In genomic region chr12:49228653-49229052, GRCh38 we compare ENCODE assay signal across 20 cellular contexts.
"Had no signal": no experiment of that assay in that cellular context is flagged by ENCODE, and none has a peak within 500 bp of the region (broad histone marks: within the 10 kb centered on the region; RNA-seq: fewer than 3 reads in every experiment).

No MANE protein-coding gene starts in this region.

- H3K27me3 ChIP-seq: breast epithelium, colonic mucosa, gastroesophageal sphincter, heart left ventricle, transverse colon had no signal

- H3K27ac ChIP-seq: breast epithelium, colonic mucosa, epithelial cell of prostate, gastroesophageal sphincter, heart left ventricle, transverse colon had no signal

- DNase-seq: activated B cell treated with CpG ODN at 0.5 μM for 24 hours; activated CD4-positive, alpha-beta T cell treated with anti-CD3 and anti-CD28 coated beads for 4 hours; activated CD4-positive, alpha-beta T cell treated with anti-CD3 and anti-CD28 coated beads, Interleukin-2, amount 50 U/mL, for 48 hours; activated CD8-positive, alpha-beta memory T cell treated with anti-CD3 and anti-CD28 coated beads, Interleukin-2, amount 50 U/mL, for 48 hours; activated naive CD4-positive, alpha-beta T cell treated with Interleukin-2 at 50 U/mL for 16 hours; activated naive CD8-positive, alpha-beta T cell treated with anti-CD3 and anti-CD28 coated beads for 36 hours; activated T-cell treated with anti-CD3 and anti-CD28 coated beads, Interleukin-2, amount 50 U/mL, for 4 hours; colonic mucosa; heart left ventricle; left ventricle myocardium superior; mammary epithelial cell; nephron progenitor cell; occipital lobe; stimulated activated CD4-positive, alpha-beta T cell treated with anti-CD3 and anti-CD28 coated beads, Interleukin-15, amount 100 ng/mL, for 24 hours; T-helper 9 cell; transverse colon had no signal

- H3K4me3 ChIP-seq: breast epithelium, colonic mucosa, gastroesophageal sphincter, heart left ventricle, smooth muscle cell, transverse colon had no signal
